1 cellular context compared by ENCODE assay signal in the genomic region with DNA sequence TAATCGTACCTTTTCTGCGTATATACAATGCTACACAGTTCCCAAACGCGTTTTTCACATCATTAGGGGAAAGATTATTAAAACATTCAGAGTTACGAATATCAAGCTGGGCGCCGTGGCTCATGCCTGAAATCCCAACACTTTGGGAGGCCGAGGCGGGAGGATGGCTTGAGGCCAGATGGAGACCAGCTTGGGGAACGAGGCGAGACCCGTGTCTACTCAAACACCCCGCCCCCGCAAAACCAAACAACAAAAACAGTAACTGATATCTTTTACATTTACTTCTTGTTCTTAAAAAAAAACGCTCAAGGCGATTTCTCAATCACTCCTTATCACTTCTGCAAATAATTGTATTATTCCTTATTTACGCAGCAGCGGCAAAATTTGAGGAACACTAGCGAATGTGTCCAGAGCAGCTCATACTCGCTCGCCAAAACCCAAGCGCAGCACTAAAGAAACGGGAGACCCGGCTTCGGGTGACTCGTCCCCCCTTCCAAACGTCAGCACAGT.
TF ChIP-seq lines count a peak whose summit lies in the region.

No MANE protein-coding gene starts in this region.

TF ChIP-seq in GM23338, 12 proteins besides CTCF, POLR2A, EP300 and RAD21 (continued from another document):
- TF ChIP-seq, protein P1, sequence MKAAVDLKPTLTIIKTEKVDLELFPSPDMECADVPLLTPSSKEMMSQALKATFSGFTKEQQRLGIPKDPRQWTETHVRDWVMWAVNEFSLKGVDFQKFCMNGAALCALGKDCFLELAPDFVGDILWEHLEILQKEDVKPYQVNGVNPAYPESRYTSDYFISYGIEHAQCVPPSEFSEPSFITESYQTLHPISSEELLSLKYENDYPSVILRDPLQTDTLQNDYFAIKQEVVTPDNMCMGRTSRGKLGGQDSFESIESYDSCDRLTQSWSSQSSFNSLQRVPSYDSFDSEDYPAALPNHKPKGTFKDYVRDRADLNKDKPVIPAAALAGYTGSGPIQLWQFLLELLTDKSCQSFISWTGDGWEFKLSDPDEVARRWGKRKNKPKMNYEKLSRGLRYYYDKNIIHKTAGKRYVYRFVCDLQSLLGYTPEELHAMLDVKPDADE (IDR thresholded peaks at IDR 0.05): 0 out of 2 replicates have a peak, but pooled peaks have one; percentile 1
